11 cellular contexts compared by ENCODE assay signal in the genomic region with DNA sequence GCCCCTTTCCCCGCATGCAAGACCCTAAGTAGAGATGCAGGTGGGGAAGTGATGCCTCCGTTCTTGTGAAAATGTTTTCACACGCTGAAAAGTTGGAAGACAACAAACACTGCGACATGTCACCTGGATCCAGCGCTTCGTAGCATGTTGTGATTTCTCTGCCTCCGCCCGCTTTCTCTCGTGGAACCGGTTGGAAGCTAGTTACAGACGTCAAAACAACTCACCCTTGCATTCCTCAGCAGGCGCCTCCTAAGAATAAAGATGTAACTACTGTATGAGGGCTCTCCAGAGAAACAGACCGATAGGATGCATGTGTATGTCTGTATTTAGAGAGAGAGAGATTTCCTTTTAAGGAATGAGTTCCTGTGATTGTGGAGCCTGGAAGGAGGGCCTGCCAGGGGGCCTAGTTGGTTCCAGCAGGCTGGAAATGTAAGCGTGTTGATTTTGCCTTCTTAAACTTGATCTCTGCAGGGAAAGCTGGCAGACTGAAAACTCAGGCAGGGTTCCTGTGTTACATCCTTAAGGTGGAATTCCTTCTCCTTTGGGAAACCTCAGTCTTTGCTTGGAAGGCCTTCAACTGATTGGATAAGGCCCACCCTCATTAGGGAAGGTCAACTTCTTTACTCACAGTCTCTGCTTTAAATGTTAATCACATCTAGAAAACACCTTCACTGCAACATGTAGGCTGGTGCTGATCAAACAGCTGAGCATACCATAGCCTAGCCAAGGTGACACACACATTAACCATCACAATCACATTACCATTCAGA.
DNase-seq lines count a peak whose midpoint lies in the region; ATAC-seq, FAIRE-seq and TF ChIP-seq lines count a peak whose summit lies in the region.
"Had no signal": no experiment of that assay in that cellular context is flagged by ENCODE, and none has a peak within 500 bp of the region (broad histone marks: within the 10 kb centered on the region; RNA-seq: fewer than 3 reads in every experiment).

No MANE protein-coding gene starts in this region.

- WGBS in neuronal stem cell (ENCODE audit: extremely low coverage in 2 of 2, insufficient read length in 2 of 2, insufficient replicate concordance in 1 of 2), 2 donors = no CpG with 5 or more reads among the region's 14 CpGs

- H3K4me1 Mint-ChIP-seq in MCF 10A (ENCODE audit: insufficient read depth, unreplicated experiment) = peaks cover 44% of the 10 kb centered on the region

- peak overlapping the region; percentile 2 for H2BK15ac ChIP-seq in neuronal stem cell (ENCODE audit: low read length)

- no peaks in the 10 kb centered on the region for H3K4me1 ChIP-seq in breast epithelium
- no peaks in the 10 kb centered on the region for H3K4me1 ChIP-seq in endothelial cell of umbilical vein (ENCODE audit: control insufficient read depth, extremely low read depth, insufficient read depth, low read length)
- peaks cover 0 to 7% of the 10 kb centered on the region in 2 donors for H3K4me1 ChIP-seq in neuronal stem cell (ENCODE audit: control insufficient read depth in 2 of 2, insufficient read depth in 1 of 2, low read depth in 1 of 2, low read length in 2 of 2)
- no peaks in the 10 kb centered on the region for H3K4me1 ChIP-seq in uterus

- dilution Hi-C loops in endothelial cell of umbilical vein (cut with MboI; ENCODE audit: extremely low pct_ligation_motif_present, low sequenced_read_pairs) = no loop called here

- H3K27me3 Mint-ChIP-seq in MCF 10A (ENCODE audit: insufficient read depth, unreplicated experiment) = no peaks in the 10 kb centered on the region

- no peaks in the 10 kb centered on the region for H3K9me3 ChIP-seq in breast epithelium
- H3K9me3 ChIP-seq in endothelial cell of umbilical vein (replicated peaks; ENCODE audit: control insufficient read depth, insufficient read depth, low read length) = no peaks in the 10 kb centered on the region
- no peaks in the 10 kb centered on the region for H3K9me3 ChIP-seq in neuronal stem cell (replicated peaks in 1 of 2; ENCODE audit: control insufficient read depth in 2 of 2, insufficient read depth in 1 of 2, low read depth in 1 of 2, low read length in 2 of 2)
- no peaks in the 10 kb centered on the region for H3K9me3 ChIP-seq in uterus

- H3K79me2 ChIP-seq in endothelial cell of umbilical vein (ENCODE audit: control insufficient read depth, insufficient read depth, low read length) = no peaks in the 10 kb centered on the region

- H3K9me1 ChIP-seq in endothelial cell of umbilical vein (replicated peaks; ENCODE audit: control insufficient read depth, extremely low read depth, insufficient read depth, low read length) = no peaks in the 10 kb centered on the region

- H2AFZ ChIP-seq in endothelial cell of umbilical vein (ENCODE audit: low read depth, low read length) (no peak overlapping the region), neuronal stem cell (ENCODE audit: low read length) (no peak overlapping the region)

- H4K8ac ChIP-seq in neuronal stem cell (ENCODE audit: low read depth, low read length) = no peak overlapping the region

- POLR2A ChIA-PET in MCF 10A (lab: Yijun Ruan, JAX) = interaction anchor here (0.7 to 2.5 kb wide), 6 partner anchors 15 to 459 kb away, joined by 3 to 15 read pairs (median 4); a partner anchor contains a TSS
- POLR2A ChIA-PET in endothelial cell of umbilical vein (lab: Charles Lee) = no interaction called here

- H3K9ac ChIP-seq in endothelial cell of umbilical vein (replicated peaks; ENCODE audit: extremely low read depth, insufficient read depth, low read length) (no peak overlapping the region), neuronal stem cell (ENCODE audit: low read depth, low read length, poor library complexity) (no peak overlapping the region)

- FAIRE-seq in endothelial cell of umbilical vein (lab: Jason Lieb, UNC) (no peak), urothelium cell line (lab: Jason Lieb, UNC) (no peak)
- FAIRE-seq: small intestine had no signal

- TF ChIP-seq POLR2A in breast epithelium (IDR thresholded peaks at IDR 0.05) = no peak
- no peak for TF ChIP-seq POLR2A in endothelial cell of umbilical vein (IDR thresholded peaks at IDR 0.05; ENCODE audit: low read depth, low read length)
- TF ChIP-seq POLR2A in uterus (IDR thresholded peaks at IDR 0.05) = no peak

- H2BK5ac ChIP-seq in neuronal stem cell (ENCODE audit: low read length) = no peak overlapping the region

- H3K4me2 ChIP-seq in endothelial cell of umbilical vein (ENCODE audit: insufficient read depth, low read length) (no peak overlapping the region), neuronal stem cell (ENCODE audit: insufficient read depth, low read length, poor library complexity, severe bottlenecking) (no peak overlapping the region)

- CTCF ChIA-PET in MCF 10A (lab: Yijun Ruan, JAX) (interaction anchor here (0.7 kb wide), 1 partner anchor 494 kb away, joined by 3 read pairs; no protein-coding TSS in a partner anchor), endothelial cell of umbilical vein (lab: Charles Lee) (no interaction called here)

- H4K20me1 ChIP-seq in endothelial cell of umbilical vein (replicated peaks; ENCODE audit: control insufficient read depth, extremely low read depth, insufficient read depth, low read length) = no peaks in the 10 kb centered on the region

- H3K4me3 Mint-ChIP-seq in MCF 10A (ENCODE audit: unreplicated experiment) = no peak overlapping the region

- intact Hi-C loops in MCF 10A (cut with micrococcal nuclease) = no loop called here
- intact Hi-C loops in breast epithelium (cut with DNase I; ENCODE audit: low total_unique reads) = no loop called here
- intact Hi-C loops in endothelial cell of umbilical vein (cut with micrococcal nuclease) = no loop called here
- intact Hi-C loops in uterus (cut with DNase I; ENCODE audit: low total_unique reads) = no loop called here

- no peaks in the 10 kb centered on the region for H3K79me1 ChIP-seq in neuronal stem cell (ENCODE audit: low read depth, low read length)

- ATAC-seq in HG03135 (IDR thresholded peaks at IDR 0.05; ENCODE audit: unreplicated experiment) = no peak
- ATAC-seq: left lobe of liver had no signal

- H2BK12ac ChIP-seq in neuronal stem cell (ENCODE audit: low read length) = no peak overlapping the region

- no peak overlapping the region for H3K23ac ChIP-seq in neuronal stem cell (ENCODE audit: low read depth, low read length, poor library complexity)

- no peak overlapping the region for H3K27ac ChIP-seq in breast epithelium
- H3K27ac ChIP-seq in endothelial cell of umbilical vein (ENCODE audit: insufficient read depth, low read depth, low read length) = no peak overlapping the region
- H3K27ac ChIP-seq in neuronal stem cell (replicated peaks; ENCODE audit: low read length) = no peak overlapping the region
- peak overlapping the region; percentile 55 to 79 for H3K27ac ChIP-seq in uterus

- peak overlapping the region; percentile 41 for H3K14ac ChIP-seq in neuronal stem cell (ENCODE audit: low read length)

- no peaks in the 10 kb centered on the region for H3K36me3 Mint-ChIP-seq in MCF 10A (ENCODE audit: insufficient read depth, unreplicated experiment)

- H3K27me3 ChIP-seq in breast epithelium = no peaks in the 10 kb centered on the region
- peaks cover 0 to 4% of the 10 kb centered on the region in 2 experiments for H3K27me3 ChIP-seq in endothelial cell of umbilical vein (ENCODE audit: control insufficient read depth in 2 of 2, insufficient read depth in 2 of 2, low read length in 2 of 2)
- no peaks in the 10 kb centered on the region for H3K27me3 ChIP-seq in neuronal stem cell (ENCODE audit: control insufficient read depth in 3 of 3, insufficient read depth in 3 of 3, low read depth in 1 of 3, low read length in 3 of 3)
- H3K27me3 ChIP-seq in uterus = no peaks in the 10 kb centered on the region

- H2BK120ac ChIP-seq in neuronal stem cell (ENCODE audit: low read depth, low read length) = no peak overlapping the region

- BruUV-seq in MCF 10A (replicated peaks; lab: Mats Ljungman, UMichigan) = no TSS peak
- BruUV-seq in endothelial cell of umbilical vein (replicated peaks; lab: Mats Ljungman, UMichigan) = no TSS peak

- H3K9me3 Mint-ChIP-seq in MCF 10A (ENCODE audit: unreplicated experiment) = no peaks in the 10 kb centered on the region

- no peak overlapping the region for H4K91ac ChIP-seq in neuronal stem cell (ENCODE audit: low read depth, low read length, poor library complexity)

- DNase-seq in MCF 10A (ENCODE audit: unreplicated experiment) (no peak), breast epithelium (ENCODE audit: low spot score in 2 of 2) (no peak), endothelial cell of umbilical vein (ENCODE audit: low read depth, low spot score) (peak; percentile 2), neuronal stem cell (ENCODE audit: low spot score) (no peak), uterus (peak in 1 of 2 donors; percentile 26), urothelium cell line (ENCODE audit: low spot score) (no peak), NCI-H1930 (lab: John Stamatoyannopoulos, UW) (no peak)
- DNase-seq: NCI-H187, small intestine had no signal

- H3K4ac ChIP-seq in neuronal stem cell (ENCODE audit: low read length) = no peak overlapping the region

- H3K36me3 ChIP-seq in breast epithelium (no peaks in the 10 kb centered on the region), endothelial cell of umbilical vein (ENCODE audit: control insufficient read depth in 2 of 2, extremely low read depth in 1 of 2, insufficient read depth in 2 of 2, low read length in 2 of 2) (no peaks in the 10 kb centered on the region), neuronal stem cell (replicated peaks in 1 of 2; ENCODE audit: control insufficient read depth in 2 of 2, insufficient read depth in 2 of 2, low read length in 2 of 2) (no peaks in the 10 kb centered on the region), uterus (no peaks in the 10 kb centered on the region)

- H3K4me3 ChIP-seq in breast epithelium (no peak overlapping the region), endothelial cell of umbilical vein (replicated peaks in 1 of 3; ENCODE audit: insufficient read depth in 1 of 3, low read depth in 1 of 3, low read length in 3 of 3) (no peak overlapping the region), neuronal stem cell (ENCODE audit: low read length in 2 of 2) (no peak overlapping the region), uterus (peak overlapping the region; percentile 2 to 27)

- peak overlapping the region; percentile 84 for H3K27ac Mint-ChIP-seq in MCF 10A (ENCODE audit: low read depth, unreplicated experiment)

- TF ChIP-seq CTCF in MCF 10A (IDR thresholded peaks at IDR 0.05; ENCODE audit: unreplicated experiment) (no peak), breast epithelium (IDR thresholded peaks at IDR 0.05) (no peak), endothelial cell of umbilical vein (IDR thresholded peaks at IDR 0.05; ENCODE audit: extremely low read depth in 1 of 2, insufficient read depth in 1 of 2, low read depth in 1 of 2, low read length in 2 of 2) (no peak), uterus (IDR thresholded peaks at IDR 0.05) (no peak)

- H3K18ac ChIP-seq in neuronal stem cell (ENCODE audit: low read length) = peak overlapping the region; percentile 72

- H2AK5ac ChIP-seq in neuronal stem cell (ENCODE audit: low read depth, low read length) = peak overlapping the region; percentile 56

TF ChIP-seq in endothelial cell of umbilical vein, 7 proteins besides CTCF, POLR2A, EP300 and RAD21 (continues in another document):
- no peak for TF ChIP-seq JUN (IDR thresholded peaks at IDR 0.05; ENCODE audit: borderline replicate concordance, insufficient read depth, insufficient read length, low read depth)
- no peak for TF ChIP-seq FOS (IDR thresholded peaks at IDR 0.05; ENCODE audit: borderline replicate concordance, insufficient read depth, low read length)
- TF ChIP-seq POLR2AphosphoS5 (IDR thresholded peaks at IDR 0.05; ENCODE audit: insufficient read depth, low read depth, low read length) = no peak

Comparison
In these comparisons a context has a peak if more than half of its experiments do, and no peak if none do; other contexts are left out.
1. H3K27ac ChIP-seq: peak in uterus (2 of 2); none in breast epithelium (0 of 2), endothelial cell of umbilical vein (single experiment) and neuronal stem cell (single experiment).
2. H3K4me3 ChIP-seq: peak in uterus (2 of 2); none in breast epithelium (0 of 3), endothelial cell of umbilical vein (0 of 3) and neuronal stem cell (0 of 2).